In the genomic region with DNA sequence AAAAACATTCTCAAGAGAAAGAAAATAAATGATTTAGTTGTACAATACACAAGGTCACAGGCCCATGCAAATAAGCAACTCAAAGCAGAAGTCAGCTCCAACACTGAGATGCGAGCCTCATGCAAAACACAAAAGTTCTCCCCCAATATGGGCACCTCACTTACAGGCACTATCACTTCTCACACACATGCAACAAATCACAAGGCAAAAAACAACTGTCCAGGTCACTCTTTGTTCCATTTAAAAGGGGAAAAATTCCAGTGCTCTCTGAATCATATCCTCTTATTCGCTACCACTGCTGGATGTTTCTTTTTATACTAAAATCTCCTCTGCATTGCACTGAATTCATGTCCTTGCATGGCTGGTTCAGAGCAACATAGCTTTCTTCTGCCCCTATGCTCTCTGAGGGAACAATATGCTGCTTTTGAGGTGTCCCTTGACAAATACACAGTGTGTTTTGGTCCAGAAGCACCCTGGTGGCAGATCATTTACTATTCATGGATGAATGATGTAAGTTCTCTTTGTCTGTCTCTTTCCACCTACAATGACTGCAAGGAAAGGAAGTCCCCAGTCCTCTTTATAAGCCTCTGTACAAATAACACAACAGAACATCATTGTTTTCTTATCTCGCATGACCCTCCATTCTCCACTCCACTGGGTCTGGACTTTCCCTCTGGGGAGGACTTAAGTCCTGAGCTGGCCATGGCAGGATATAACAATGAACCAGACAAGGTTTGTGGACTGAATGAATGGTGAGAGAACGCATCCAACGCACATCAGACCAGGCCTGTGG, we compare ENCODE assay signal across 9 cellular contexts.
A peak's percentile ranks its signal among the peaks of the same experiment; 100 is the strongest.
DNase-seq lines count a peak whose midpoint lies in the region; ATAC-seq, FAIRE-seq and TF ChIP-seq lines count a peak whose summit lies in the region.
"Had no signal": no experiment of that assay in that cellular context is flagged by ENCODE, and none has a peak within 500 bp of the region (broad histone marks: within the 10 kb centered on the region; RNA-seq: fewer than 3 reads in every experiment).

No MANE protein-coding gene starts in this region.

- in situ Hi-C loops in ACHN (cut with HindIII; ENCODE audit: low pct_ligation_motif_present, low pct_unique_long_range_greater_than_20kb, low sequenced_read_pairs) = no loop called here

- TF ChIP-seq CTCF in fibroblast of mammary gland (conservative IDR thresholded peaks at IDR 0.05; ENCODE audit: control insufficient read depth, insufficient read depth, low read depth, low read length) = no peak
- no peak for TF ChIP-seq CTCF in omental fat pad (IDR thresholded peaks at IDR 0.05)

- H3K9me3 ChIP-seq in small intestine (ENCODE audit: control insufficient read depth, low read depth) = no peaks in the 10 kb centered on the region

- intact Hi-C loops in left ventricle myocardium superior (cut with micrococcal nuclease) = no loop called here

- 83 to 89% (median 88%) methylated on average over 5 of the region's 5 CpGs for WGBS in small intestine, 3 donors

- H3K4me3 ChIP-seq in fibroblast of mammary gland (ENCODE audit: control insufficient read depth, low read depth, low read length) (no peak overlapping the region), small intestine (ENCODE audit: low read depth in 1 of 2, low read length in 2 of 2) (no peak overlapping the region)

- ATAC-seq in GM21423 (IDR thresholded peaks at IDR 0.05; ENCODE audit: unreplicated experiment) (peak; percentile 45), HG03521 (IDR thresholded peaks at IDR 0.05; ENCODE audit: unreplicated experiment) (peak; percentile 60), omental fat pad (ENCODE audit: low FRiP score) (no peak), left ventricle myocardium superior (no peak)

- FAIRE-seq in small intestine (lab: Jason Lieb, UNC) = no peak
- FAIRE-seq: islet of Langerhans had no signal

- DNase-seq in EH (ENCODE audit: low read depth) (peak; percentile 40), fibroblast of mammary gland (ENCODE audit: low read depth) (peak; percentile 39), ACHN (no peak), small intestine (no peak), omental fat pad (ENCODE audit: low spot score) (no peak), left ventricle myocardium superior (no peak)

- H3K36me3 ChIP-seq in small intestine (ENCODE audit: control insufficient read depth in 2 of 2, insufficient read depth in 2 of 2, low read length in 2 of 2) = peaks cover 0 to under 1% of the 10 kb centered on the region in 2 donors

- H3K4me1 ChIP-seq in small intestine (ENCODE audit: control insufficient read depth in 2 of 2, insufficient read depth in 1 of 2, low read depth in 1 of 2, low read length in 1 of 2) = no peaks in the 10 kb centered on the region

- no peak overlapping the region for H3K27ac ChIP-seq in small intestine (ENCODE audit: low read depth in 1 of 2, low read length in 1 of 2)

- H3K27me3 ChIP-seq in small intestine (ENCODE audit: control insufficient read depth in 2 of 2, insufficient read depth in 2 of 2, low read length in 2 of 2) = no peaks in the 10 kb centered on the region

Comparison
In these comparisons a context has a peak if more than half of its experiments do, and no peak if none do; other contexts are left out.
1. DNase-seq: peak in EH (single experiment) and fibroblast of mammary gland (single experiment); none in ACHN (single experiment), small intestine (single experiment), omental fat pad (single experiment) and left ventricle myocardium superior (single experiment).
2. ATAC-seq: peak in GM21423 (single experiment) and HG03521 (single experiment); none in omental fat pad (single experiment) and left ventricle myocardium superior (single experiment).